Comparison of ENCODE assay signal across 23 cellular contexts in the genomic region with DNA sequence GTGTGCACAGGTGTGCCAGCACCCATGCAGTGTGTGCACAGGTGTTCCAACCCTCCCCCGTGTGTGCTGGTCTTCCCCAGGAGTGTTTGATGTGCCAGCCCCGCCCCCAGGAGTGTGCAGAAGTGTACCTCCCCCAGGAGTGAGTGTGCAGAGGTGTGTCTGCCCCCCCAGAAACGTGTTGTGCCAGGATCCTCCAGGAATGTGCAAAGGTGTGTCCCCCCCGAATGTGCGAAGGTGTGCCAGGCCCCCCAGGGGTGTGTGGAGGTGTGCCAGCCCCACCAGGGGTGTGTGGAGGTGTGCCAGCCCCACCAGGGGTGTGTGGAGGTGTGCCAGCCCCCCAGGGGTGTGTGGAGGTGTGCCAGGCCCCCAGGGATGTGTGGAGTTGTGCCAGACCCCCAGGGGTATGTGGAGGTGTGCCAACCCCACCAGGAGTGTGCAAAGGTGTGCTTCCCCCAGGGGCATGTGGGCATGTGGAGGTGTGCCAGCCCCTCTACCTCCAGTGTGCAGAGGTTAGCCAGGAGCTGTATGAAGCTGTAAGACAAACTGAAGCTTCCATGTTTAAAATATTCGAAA.
"Had no signal": no experiment of that assay in that cellular context is flagged by ENCODE, and none has a peak within 500 bp of the region (broad histone marks: within the 10 kb centered on the region; RNA-seq: fewer than 3 reads in every experiment).

No MANE protein-coding gene starts in this region.

- H3K36me3 ChIP-seq: colonic mucosa, gastrocnemius medialis, pancreas, prostate gland, right atrium auricular region, sigmoid colon, thoracic aorta, tibial nerve, upper lobe of left lung had no signal

- H3K4me3 ChIP-seq: colonic mucosa, gastrocnemius medialis, lung, pancreas, prostate gland, right atrium auricular region, sigmoid colon, thoracic aorta, tibial nerve, upper lobe of left lung had no signal

- H3K27me3 Mint-ChIP-seq: memory B cell had no signal

- H3K27ac ChIP-seq: colonic mucosa, epithelial cell of prostate, gastrocnemius medialis, pancreas, prostate gland, right atrium auricular region, sigmoid colon, thoracic aorta, tibial nerve, upper lobe of left lung had no signal

- H3K9me3 ChIP-seq: colonic mucosa, gastrocnemius medialis, neutrophil, pancreas, prostate gland, right atrium auricular region, sigmoid colon, thoracic aorta, tibial nerve, upper lobe of left lung had no signal

- H3K4me1 ChIP-seq: colonic mucosa, gastrocnemius medialis, prostate gland had no signal

- H3K9me3 Mint-ChIP-seq: dendritic cell treated with granulocyte-macrophage colony-stimulating factor and Interleukin-4, amounts not matched to agents 40 ng/mL and 50 ng/mL, for 4 days; endodermal cell; memory B cell; natural killer cell; stimulated activated effector memory CD8-positive, alpha-beta T cell treated with anti-CD3 and anti-CD28 coated beads, Interleukin-12 subunit alpha, Interleukin-12 subunit beta, amount 100 ng/mL, for 72 hours had no signal

- DNase-seq: colonic mucosa; effector CD8-positive, alpha-beta T cell; endodermal cell; foreskin fibroblast; gastrocnemius medialis; natural killer cell; sigmoid colon; stimulated activated CD4-positive, alpha-beta T cell treated with anti-CD3 and anti-CD28 coated beads, Interleukin-2, amount 100 ng/mL, for 24 hours; stimulated activated CD4-positive, alpha-beta T cell treated with anti-CD3 and anti-CD28 coated beads, Interleukin-4, amount 100 ng/mL, for 24 hours; stimulated activated naive CD4-positive, alpha-beta T cell treated with Interleukin-2 at 50 U/mL for 16 hours had no signal

- H3K4me3 Mint-ChIP-seq: dendritic cell treated with granulocyte-macrophage colony-stimulating factor and Interleukin-4, amounts not matched to agents 40 ng/mL and 50 ng/mL, for 4 days; endodermal cell; memory B cell; natural killer cell; stimulated activated effector memory CD8-positive, alpha-beta T cell treated with anti-CD3 and anti-CD28 coated beads, Interleukin-12 subunit alpha, Interleukin-12 subunit beta, amount 100 ng/mL, for 72 hours had no signal

- H3K27me3 ChIP-seq: colonic mucosa, gastrocnemius medialis, neutrophil, pancreas, right atrium auricular region, sigmoid colon, tibial nerve, upper lobe of left lung had no signal

- H3K27ac Mint-ChIP-seq: dendritic cell treated with granulocyte-macrophage colony-stimulating factor and Interleukin-4, amounts not matched to agents 40 ng/mL and 50 ng/mL, for 4 days; memory B cell; natural killer cell; stimulated activated effector memory CD8-positive, alpha-beta T cell treated with anti-CD3 and anti-CD28 coated beads, Interleukin-12 subunit alpha, Interleukin-12 subunit beta, amount 100 ng/mL, for 72 hours had no signal

- ATAC-seq: esophagus mucosa; gastrocnemius medialis; natural killer cell; stimulated activated effector memory CD8-positive, alpha-beta T cell treated with anti-CD3 and anti-CD28 coated beads, Interleukin-12 subunit alpha, Interleukin-12 subunit beta, amount 100 ng/mL, for 72 hours had no signal

- H3K36me3 Mint-ChIP-seq: natural killer cell; stimulated activated effector memory CD8-positive, alpha-beta T cell treated with anti-CD3 and anti-CD28 coated beads, Interleukin-12 subunit alpha, Interleukin-12 subunit beta, amount 100 ng/mL, for 72 hours had no signal
